Comparison of ENCODE assay signal across 15 cellular contexts in genomic region chrX:109187473-109188168, GRCh38.
A peak's percentile ranks its signal among the peaks of the same experiment; 100 is the strongest.
DNase-seq lines count a peak whose midpoint lies in the region; ATAC-seq and TF ChIP-seq lines count a peak whose summit lies in the region.
"Had no signal": no experiment of that assay in that cellular context is flagged by ENCODE, and none has a peak within 500 bp of the region (broad histone marks: within the 10 kb centered on the region; RNA-seq: fewer than 3 reads in every experiment).

No MANE protein-coding gene starts in this region.

- no peaks in the 10 kb centered on the region for H4K20me1 ChIP-seq in neural progenitor cell (ENCODE audit: low read depth)

- no peak for TF ChIP-seq CTCF in neural progenitor cell (IDR thresholded peaks at IDR 0.05)
- TF ChIP-seq CTCF in tibial artery (IDR thresholded peaks at IDR 0.05) = no peak

- H3K9me3 ChIP-seq in neural progenitor cell (ENCODE audit: low read depth) (no peaks in the 10 kb centered on the region), tibial artery (no peaks in the 10 kb centered on the region)

- H3K36me3 ChIP-seq in neural progenitor cell = no peaks in the 10 kb centered on the region
- H3K36me3 ChIP-seq in tibial artery = no peaks in the 10 kb centered on the region

- no peak overlapping the region for H3K9ac ChIP-seq in neural progenitor cell

- H3K27ac ChIP-seq in neural progenitor cell = no peak overlapping the region
- H3K27ac ChIP-seq in tibial artery = no peak overlapping the region

- H3K4me1 ChIP-seq in neural progenitor cell = peaks cover 37% of the 10 kb centered on the region
- no peaks in the 10 kb centered on the region for H3K4me1 ChIP-seq in tibial artery

- no peak overlapping the region for H2AFZ ChIP-seq in neural progenitor cell (replicated peaks)

- H3K4me2 ChIP-seq in neural progenitor cell = no peak overlapping the region
- H3K4me2 ChIP-seq: smooth muscle cell had no signal

- H3K79me2 ChIP-seq in neural progenitor cell (ENCODE audit: low read depth) = no peaks in the 10 kb centered on the region

- no peak overlapping the region for H3K27ac Mint-ChIP-seq in activated naive CD8-positive, alpha-beta T cell treated with anti-CD3 and anti-CD28 coated beads, Interleukin-2, amount 50 U/mL, for 24 hours
- H3K27ac Mint-ChIP-seq in activated naive CD8-positive, alpha-beta T cell treated with anti-CD3 and anti-CD28 coated beads for 36 hours = no peak overlapping the region
- H3K27ac Mint-ChIP-seq in neural progenitor cell = no peak overlapping the region
- H3K27ac Mint-ChIP-seq: nephron had no signal

- no peak for DNase-seq in activated naive CD8-positive, alpha-beta T cell treated with anti-CD3 and anti-CD28 coated beads, Interleukin-2, amount 50 U/mL, for 24 hours
- DNase-seq in activated naive CD8-positive, alpha-beta T cell treated with anti-CD3 and anti-CD28 coated beads for 36 hours = no peak
- DNase-seq in neural progenitor cell (ENCODE audit: low spot score) = peak; percentile 3
- DNase-seq in SHP77 (lab: John Stamatoyannopoulos, UW) = no peak
- no peak for DNase-seq in NCI-H526 treated with DMSO at 0.1 percent for 48 hours (lab: John Stamatoyannopoulos, UW)
- DNase-seq in tibial artery = no peak
- DNase-seq: activated CD4-positive, alpha-beta T cell treated with anti-CD3 and anti-CD28 coated beads for 48 hours; activated naive CD4-positive, alpha-beta T cell; GOT3; Karpas-422; left colon had no signal

- no peaks in the 10 kb centered on the region for H3K36me3 Mint-ChIP-seq in activated naive CD8-positive, alpha-beta T cell treated with anti-CD3 and anti-CD28 coated beads, Interleukin-2, amount 50 U/mL, for 24 hours (ENCODE audit: low read depth)
- no peaks in the 10 kb centered on the region for H3K36me3 Mint-ChIP-seq in activated naive CD8-positive, alpha-beta T cell treated with anti-CD3 and anti-CD28 coated beads for 36 hours
- no peaks in the 10 kb centered on the region for H3K36me3 Mint-ChIP-seq in neural progenitor cell

- H3K4me3 ChIP-seq in neural progenitor cell (no peak overlapping the region), tibial artery (no peak overlapping the region)
- H3K4me3 ChIP-seq: smooth muscle cell had no signal

- no peaks in the 10 kb centered on the region for H3K27me3 Mint-ChIP-seq in activated naive CD8-positive, alpha-beta T cell treated with anti-CD3 and anti-CD28 coated beads, Interleukin-2, amount 50 U/mL, for 24 hours
- H3K27me3 Mint-ChIP-seq in activated naive CD8-positive, alpha-beta T cell treated with anti-CD3 and anti-CD28 coated beads for 36 hours = no peaks in the 10 kb centered on the region
- no peaks in the 10 kb centered on the region for H3K27me3 Mint-ChIP-seq in neural progenitor cell (ENCODE audit: insufficient read depth, low read depth)

- intact Hi-C loops in tibial artery (cut with DNase I; ENCODE audit: low total_unique reads) = no loop called here

- peak; percentile 40 for ATAC-seq in activated naive CD8-positive, alpha-beta T cell treated with anti-CD3 and anti-CD28 coated beads, Interleukin-2, amount 50 U/mL, for 24 hours
- peak; percentile 95 for ATAC-seq in GM21825 (IDR thresholded peaks at IDR 0.05; ENCODE audit: unreplicated experiment)
- peak; percentile 83 for ATAC-seq in HG03159 (IDR thresholded peaks at IDR 0.05; ENCODE audit: unreplicated experiment)
- ATAC-seq: left colon had no signal

- H3K4me1 Mint-ChIP-seq in activated naive CD8-positive, alpha-beta T cell treated with anti-CD3 and anti-CD28 coated beads, Interleukin-2, amount 50 U/mL, for 24 hours = no peaks in the 10 kb centered on the region
- H3K4me1 Mint-ChIP-seq in activated naive CD8-positive, alpha-beta T cell treated with anti-CD3 and anti-CD28 coated beads for 36 hours = no peaks in the 10 kb centered on the region
- H3K4me1 Mint-ChIP-seq in neural progenitor cell = no peaks in the 10 kb centered on the region

- H3F3A ChIP-seq in neural progenitor cell (ENCODE audit: low read depth) = no peaks in the 10 kb centered on the region

- H3K4me3 Mint-ChIP-seq in activated naive CD8-positive, alpha-beta T cell treated with anti-CD3 and anti-CD28 coated beads, Interleukin-2, amount 50 U/mL, for 24 hours = no peak overlapping the region
- no peak overlapping the region for H3K4me3 Mint-ChIP-seq in activated naive CD8-positive, alpha-beta T cell treated with anti-CD3 and anti-CD28 coated beads for 36 hours
- H3K4me3 Mint-ChIP-seq in neural progenitor cell = no peak overlapping the region
- H3K4me3 Mint-ChIP-seq: nephron had no signal

- H3K27me3 ChIP-seq in neural progenitor cell (no peaks in the 10 kb centered on the region), tibial artery (no peaks in the 10 kb centered on the region)

- H3K9me3 Mint-ChIP-seq in activated naive CD8-positive, alpha-beta T cell treated with anti-CD3 and anti-CD28 coated beads, Interleukin-2, amount 50 U/mL, for 24 hours = no peaks in the 10 kb centered on the region
- H3K9me3 Mint-ChIP-seq in activated naive CD8-positive, alpha-beta T cell treated with anti-CD3 and anti-CD28 coated beads for 36 hours = no peaks in the 10 kb centered on the region
- H3K9me3 Mint-ChIP-seq in neural progenitor cell = no peaks in the 10 kb centered on the region
- H3K9me3 Mint-ChIP-seq: nephron had no signal

Comparison
In these comparisons a context has a peak if more than half of its experiments do, and no peak if none do; other contexts are left out.
1. ATAC-seq: peak in every context shown above with its lines; median percentile 95 in GM21825; 83 in HG03159; 40 in activated naive CD8-positive, alpha-beta T cell treated with anti-CD3 and anti-CD28 coated beads, Interleukin-2, amount 50 U/mL, for 24 hours.